ENCODE assay signal across 8 cellular contexts in the genomic region with DNA sequence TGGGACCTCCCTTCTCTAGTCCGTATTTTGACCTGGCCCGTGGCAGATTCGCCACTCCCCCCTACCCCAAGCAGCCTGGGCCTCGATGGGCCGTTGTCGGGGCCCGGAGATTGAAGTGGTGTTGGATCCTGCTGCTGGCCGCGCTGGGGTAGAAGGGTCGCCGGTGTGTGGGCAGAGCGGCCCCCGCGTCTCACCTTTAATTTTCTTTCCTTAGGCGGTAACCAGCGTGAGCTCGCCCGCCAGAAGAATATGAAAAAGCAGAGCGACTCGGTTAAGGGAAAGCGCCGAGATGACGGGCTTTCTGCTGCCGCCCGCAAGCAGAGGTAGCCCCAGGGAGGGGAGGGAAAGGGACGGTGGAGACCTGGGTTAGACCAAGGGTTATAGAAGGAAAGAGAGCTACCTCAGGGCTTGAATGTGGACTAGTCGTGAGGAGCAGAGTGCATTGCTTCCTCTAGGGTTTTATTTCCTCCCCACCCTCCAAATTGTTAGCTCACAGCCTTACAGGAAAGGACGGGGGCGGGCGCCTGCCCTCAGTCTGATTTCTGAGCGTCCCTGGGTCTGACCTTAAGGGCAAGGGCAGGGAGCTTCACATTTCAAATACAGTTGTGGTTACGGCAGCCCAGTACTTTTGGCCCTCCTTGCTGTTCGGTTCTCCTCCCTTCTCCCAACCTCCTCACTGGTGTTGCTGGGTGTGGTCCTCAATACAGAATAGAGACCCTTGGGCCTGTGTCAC. TPM values are rescaled to one million over a fixed set of nuclear protein-coding genes. Genes with fewer than 3 reads are reported as not detected.
DNase-seq lines count a peak whose midpoint lies in the region; ATAC-seq and TF ChIP-seq lines count a peak whose summit lies in the region.

No MANE protein-coding gene starts in this region.

- H3K36me3 ChIP-seq in left ventricle myocardium inferior, result peaks cover 42% of the 10 kb centered on the region

- H3K27ac ChIP-seq in left ventricle myocardium inferior (replicated peaks), result peak overlapping the region; percentile 99

- no peaks in the 10 kb centered on the region for H3K27me3 Mint-ChIP-seq in Calu3 (ENCODE audit: unreplicated experiment)

- no peaks in the 10 kb centered on the region for H3K9me3 Mint-ChIP-seq in Calu3 (ENCODE audit: low read depth, unreplicated experiment)
- no peaks in the 10 kb centered on the region for H3K9me3 Mint-ChIP-seq in activated naive CD4-positive, alpha-beta T cell treated with anti-CD3 and anti-CD28 coated beads, Interleukin-2, amount 50 U/mL, for 72 hours

- ATAC-seq in activated naive CD4-positive, alpha-beta T cell treated with anti-CD3 and anti-CD28 coated beads, Interleukin-2, amount 50 U/mL, for 72 hours, result peak in 1 of 2 donors; percentile 13
- ATAC-seq in sciatic nerve (peak; percentile 2), GM19023 (IDR thresholded peaks at IDR 0.05; ENCODE audit: unreplicated experiment) (no peak), GM21717 (IDR thresholded peaks at IDR 0.05; ENCODE audit: unreplicated experiment) (no peak)

- BruUV-seq in Calu3 (replicated peaks; lab: Mats Ljungman, UMichigan), result no TSS peak

- H3K36me3 Mint-ChIP-seq in Calu3 (ENCODE audit: insufficient read depth, unreplicated experiment), result peaks cover 40% of the 10 kb centered on the region
- H3K36me3 Mint-ChIP-seq in activated naive CD4-positive, alpha-beta T cell treated with anti-CD3 and anti-CD28 coated beads, Interleukin-2, amount 50 U/mL, for 72 hours, result peaks cover 38% of the 10 kb centered on the region in 2 donors

- H3K4me3 Mint-ChIP-seq in Calu3 (ENCODE audit: low read depth, unreplicated experiment), result peak overlapping the region; percentile 86

- H3K9me3 ChIP-seq in left ventricle myocardium inferior (replicated peaks), result no peaks in the 10 kb centered on the region

- peak overlapping the region; percentile 91 for H3K27ac Mint-ChIP-seq in Calu3 (ENCODE audit: unreplicated experiment)
- H3K27ac Mint-ChIP-seq in activated naive CD4-positive, alpha-beta T cell treated with anti-CD3 and anti-CD28 coated beads, Interleukin-2, amount 50 U/mL, for 72 hours, result peak overlapping the region; percentile 98 to 100

- DNase-seq in Calu3, result no peak
- DNase-seq in LNCaP clone FGC (ENCODE audit: low read depth), result no peak
- DNase-seq in activated naive CD4-positive, alpha-beta T cell treated with anti-CD3 and anti-CD28 coated beads, Interleukin-2, amount 50 U/mL, for 72 hours (ENCODE audit: low spot score in 2 of 2), result peak in 1 of 2 donors; percentile 22
- DNase-seq in left ventricle myocardium inferior, result no peak
- DNase-seq in sciatic nerve (ENCODE audit: low spot score), result no peak
- no peak for DNase-seq in occipital lobe (lab: John Stamatoyannopoulos, UW)

- intact Hi-C loops in Calu3 (cut with micrococcal nuclease; ENCODE audit: unreplicated experiment), result no loop called here
- intact Hi-C loops in left ventricle myocardium inferior (cut with micrococcal nuclease), result no loop called here
- intact Hi-C loops in sciatic nerve (cut with DNase I), result no loop called here

- peaks cover 28% of the 10 kb centered on the region for H3K4me1 Mint-ChIP-seq in Calu3 (ENCODE audit: low read depth, unreplicated experiment)

- no peak for TF ChIP-seq CTCF in Calu3 (IDR thresholded peaks at IDR 0.05; ENCODE audit: unreplicated experiment)
- no peak for TF ChIP-seq CTCF in LNCaP clone FGC (IDR thresholded peaks at IDR 0.05; ENCODE audit: control insufficient read depth, extremely low read depth, insufficient read depth)
- TF ChIP-seq CTCF in left ventricle myocardium inferior (IDR thresholded peaks at IDR 0.05; ENCODE audit: borderline replicate concordance), result peak; percentile 26

- H3K4me3 ChIP-seq in LNCaP clone FGC (ENCODE audit: low read depth, low read length) (peak overlapping the region; percentile 91), left ventricle myocardium inferior (peak overlapping the region; percentile 98)

- H3K4me1 ChIP-seq in left ventricle myocardium inferior, result peaks cover 62% of the 10 kb centered on the region

- H3K27me3 ChIP-seq in left ventricle myocardium inferior (ENCODE audit: low read depth), result no peaks in the 10 kb centered on the region

- CTCF ChIA-PET in Calu3 (lab: Charles Lee), result no interaction called here

RNA-seq across cellular contexts. Expression of gene SERF2, which starts 0.8 kb away (rescaled TPM):
- total RNA-seq in Calu3 (2022) (331 and 358 TPM in 2 replicates), left ventricle myocardium inferior (900 TPM), sciatic nerve (656 TPM), occipital lobe (37.1 TPM)
- total RNA-seq in activated naive CD4-positive, alpha-beta T cell treated with anti-CD3 and anti-CD28 coated beads, Interleukin-2, amount 50 U/mL, for 72 hours, result 100 to 1,000 TPM; 714 to 722 TPM

RNA-seq across cellular contexts. Expression of gene SERINC4, which starts 7.1 kb away (rescaled TPM):
- total RNA-seq in Calu3 (2022) (0.33 TPM in 1 of 2 replicates, not detected in the other), left ventricle myocardium inferior (0.44 TPM), sciatic nerve (0.31 TPM), occipital lobe (not detected)
- total RNA-seq in activated naive CD4-positive, alpha-beta T cell treated with anti-CD3 and anti-CD28 coated beads, Interleukin-2, amount 50 U/mL, for 72 hours, result under 1 TPM; 0.31 to 0.61 TPM

RNA-seq across cellular contexts. Expression of gene HYPK, which starts 7.5 kb away (rescaled TPM):
- total RNA-seq in Calu3 (2022) (15.8 and 17.4 TPM in 2 replicates), left ventricle myocardium inferior (17.9 TPM), sciatic nerve (13.6 TPM), occipital lobe (7.0 TPM)
- 10 to 100 TPM; 11.6 to 35.2 TPM for total RNA-seq in activated naive CD4-positive, alpha-beta T cell treated with anti-CD3 and anti-CD28 coated beads, Interleukin-2, amount 50 U/mL, for 72 hours

RNA-seq across cellular contexts. Expression of gene ELL3, which starts 16.2 kb away (rescaled TPM):
- total RNA-seq in Calu3 (2022), result 1.3 and 2.0 TPM in 2 replicates
- 1 to 10 TPM; 4.5 to 9.3 TPM for total RNA-seq in activated naive CD4-positive, alpha-beta T cell treated with anti-CD3 and anti-CD28 coated beads, Interleukin-2, amount 50 U/mL, for 72 hours
- total RNA-seq in left ventricle myocardium inferior, result 0.82 TPM
- 5.6 TPM for total RNA-seq in sciatic nerve
- 3.0 TPM for total RNA-seq in occipital lobe

RNA-seq across cellular contexts. Expression of gene MFAP1, which starts 31.6 kb away (rescaled TPM):
- total RNA-seq in Calu3 (2022), result 15.8 and 16.4 TPM in 2 replicates
- 10 to 100 TPM; 48.5 to 50.2 TPM for total RNA-seq in activated naive CD4-positive, alpha-beta T cell treated with anti-CD3 and anti-CD28 coated beads, Interleukin-2, amount 50 U/mL, for 72 hours
- 20.4 TPM for total RNA-seq in left ventricle myocardium inferior
- total RNA-seq in sciatic nerve, result 17.3 TPM
- 24.0 TPM for total RNA-seq in occipital lobe
